In the genomic region with DNA sequence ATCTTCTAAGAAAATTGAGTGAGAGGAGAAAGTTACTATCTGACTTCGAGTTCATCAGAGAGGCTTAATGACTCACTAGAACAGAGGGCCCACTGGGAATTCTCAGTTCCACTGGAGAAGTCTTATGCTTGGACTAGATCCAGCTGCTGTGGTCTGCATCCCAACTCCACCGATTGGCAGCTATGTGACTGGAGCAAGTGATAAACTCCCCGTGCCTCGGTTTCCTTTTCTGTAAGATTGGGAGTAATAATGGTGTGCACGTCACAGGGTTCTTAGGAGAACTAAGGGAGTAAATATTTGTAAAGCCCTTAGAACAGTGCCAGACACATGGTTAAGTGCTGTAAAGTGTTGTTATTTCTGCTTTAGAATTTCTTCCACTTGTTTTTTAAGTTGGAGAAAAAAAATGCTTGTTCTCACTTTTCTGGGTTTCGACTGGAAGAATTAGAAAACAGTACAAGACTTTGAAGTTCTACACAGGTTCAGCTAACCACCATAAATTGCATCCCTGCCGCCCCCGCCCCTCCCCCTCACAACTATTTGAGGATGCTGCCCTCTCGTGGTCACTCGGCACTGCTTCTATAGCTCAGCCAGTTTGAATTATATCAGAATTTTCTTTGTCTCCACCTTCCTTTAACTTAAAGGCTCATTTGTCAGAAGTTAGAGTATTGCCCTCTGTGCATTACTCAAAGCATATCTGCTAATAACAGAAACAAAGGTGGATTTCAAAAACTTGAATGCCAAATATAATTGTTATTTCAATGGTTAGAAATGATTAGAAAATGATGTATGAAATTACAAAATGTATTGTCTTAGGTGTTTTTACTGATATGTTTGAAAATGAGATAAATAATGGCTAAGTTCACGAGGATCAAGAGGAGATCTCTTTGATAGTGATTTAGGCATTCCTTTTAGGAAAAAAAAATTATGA, we compare ENCODE assay signal across 2 cellular contexts.
A peak's percentile ranks its signal among the peaks of the same experiment; 100 is the strongest.
TF ChIP-seq lines count a peak whose summit lies in the region.

No MANE protein-coding gene starts in this region.

TF ChIP-seq in HCT116, 20 proteins besides CTCF, POLR2A, EP300 and RAD21 (continued from another document):
- TF ChIP-seq EGR1 (IDR thresholded peaks at IDR 0.05; ENCODE audit: low read depth) (peak; percentile 77), EZH2 (IDR thresholded peaks at IDR 0.05) (no peak)

TF ChIP-seq in HepG2, 621 proteins besides CTCF, POLR2A, EP300 and RAD21 (continues in another document):
- TF ChIP-seq, protein P1, sequence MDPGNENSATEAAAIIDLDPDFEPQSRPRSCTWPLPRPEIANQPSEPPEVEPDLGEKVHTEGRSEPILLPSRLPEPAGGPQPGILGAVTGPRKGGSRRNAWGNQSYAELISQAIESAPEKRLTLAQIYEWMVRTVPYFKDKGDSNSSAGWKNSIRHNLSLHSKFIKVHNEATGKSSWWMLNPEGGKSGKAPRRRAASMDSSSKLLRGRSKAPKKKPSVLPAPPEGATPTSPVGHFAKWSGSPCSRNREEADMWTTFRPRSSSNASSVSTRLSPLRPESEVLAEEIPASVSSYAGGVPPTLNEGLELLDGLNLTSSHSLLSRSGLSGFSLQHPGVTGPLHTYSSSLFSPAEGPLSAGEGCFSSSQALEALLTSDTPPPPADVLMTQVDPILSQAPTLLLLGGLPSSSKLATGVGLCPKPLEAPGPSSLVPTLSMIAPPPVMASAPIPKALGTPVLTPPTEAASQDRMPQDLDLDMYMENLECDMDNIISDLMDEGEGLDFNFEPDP (CRISPR knock-in tag; conservative IDR thresholded peaks at IDR 0.05), result 0 out of 2 replicates have a peak, but pooled peaks have one; percentile 85
- peak; percentile 14; the same call in 1 of the 2 replicates for TF ChIP-seq RCOR2 (CRISPR knock-in tag; IDR thresholded peaks at IDR 0.05)
- peak; percentile 49 for TF ChIP-seq TBL1XR1 (IDR thresholded peaks at IDR 0.05; ENCODE audit: borderline replicate concordance, low read length, partially characterized antibody)
- no peak for TF ChIP-seq RFX1 (IDR thresholded peaks at IDR 0.05)
- no peak for TF ChIP-seq KLF9 (CRISPR knock-in tag; IDR thresholded peaks at IDR 0.05; ENCODE audit: low read depth)
- TF ChIP-seq, protein P2, sequence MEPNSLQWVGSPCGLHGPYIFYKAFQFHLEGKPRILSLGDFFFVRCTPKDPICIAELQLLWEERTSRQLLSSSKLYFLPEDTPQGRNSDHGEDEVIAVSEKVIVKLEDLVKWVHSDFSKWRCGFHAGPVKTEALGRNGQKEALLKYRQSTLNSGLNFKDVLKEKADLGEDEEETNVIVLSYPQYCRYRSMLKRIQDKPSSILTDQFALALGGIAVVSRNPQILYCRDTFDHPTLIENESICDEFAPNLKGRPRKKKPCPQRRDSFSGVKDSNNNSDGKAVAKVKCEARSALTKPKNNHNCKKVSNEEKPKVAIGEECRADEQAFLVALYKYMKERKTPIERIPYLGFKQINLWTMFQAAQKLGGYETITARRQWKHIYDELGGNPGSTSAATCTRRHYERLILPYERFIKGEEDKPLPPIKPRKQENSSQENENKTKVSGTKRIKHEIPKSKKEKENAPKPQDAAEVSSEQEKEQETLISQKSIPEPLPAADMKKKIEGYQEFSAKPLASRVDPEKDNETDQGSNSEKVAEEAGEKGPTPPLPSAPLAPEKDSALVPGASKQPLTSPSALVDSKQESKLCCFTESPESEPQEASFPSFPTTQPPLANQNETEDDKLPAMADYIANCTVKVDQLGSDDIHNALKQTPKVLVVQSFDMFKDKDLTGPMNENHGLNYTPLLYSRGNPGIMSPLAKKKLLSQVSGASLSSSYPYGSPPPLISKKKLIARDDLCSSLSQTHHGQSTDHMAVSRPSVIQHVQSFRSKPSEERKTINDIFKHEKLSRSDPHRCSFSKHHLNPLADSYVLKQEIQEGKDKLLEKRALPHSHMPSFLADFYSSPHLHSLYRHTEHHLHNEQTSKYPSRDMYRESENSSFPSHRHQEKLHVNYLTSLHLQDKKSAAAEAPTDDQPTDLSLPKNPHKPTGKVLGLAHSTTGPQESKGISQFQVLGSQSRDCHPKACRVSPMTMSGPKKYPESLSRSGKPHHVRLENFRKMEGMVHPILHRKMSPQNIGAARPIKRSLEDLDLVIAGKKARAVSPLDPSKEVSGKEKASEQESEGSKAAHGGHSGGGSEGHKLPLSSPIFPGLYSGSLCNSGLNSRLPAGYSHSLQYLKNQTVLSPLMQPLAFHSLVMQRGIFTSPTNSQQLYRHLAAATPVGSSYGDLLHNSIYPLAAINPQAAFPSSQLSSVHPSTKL (CRISPR knock-in tag; IDR thresholded peaks at IDR 0.05), result peak; percentile 56; the same call in 1 of the 2 replicates
- TF ChIP-seq PRPF4 (IDR thresholded peaks at IDR 0.05; ENCODE audit: low read depth, low read length, poor library complexity, severe bottlenecking), result peak; percentile 72
- TF ChIP-seq STAG1 (CRISPR knock-in tag; IDR thresholded peaks at IDR 0.05), result peak; percentile 67
- 0 out of 2 replicates have a peak, but pooled peaks have one; percentile 38 for TF ChIP-seq ZNF136 (CRISPR knock-in tag; IDR thresholded peaks at IDR 0.05; ENCODE audit: low read depth)
- TF ChIP-seq ZMYM4 (CRISPR knock-in tag; IDR thresholded peaks at IDR 0.05), result 0 out of 2 replicates have a peak, but pooled peaks have one; percentile 37
- no peak for TF ChIP-seq NONO (IDR thresholded peaks at IDR 0.05)
- TF ChIP-seq NONO (CRISPR knock-in tag; conservative IDR thresholded peaks at IDR 0.05), result no peak
- no peak for TF ChIP-seq ZNF616 (CRISPR knock-in tag; IDR thresholded peaks at IDR 0.05; ENCODE audit: low read depth)
- 0 out of 2 replicates have a peak, but pooled peaks have one; percentile 43 for TF ChIP-seq TARDBP (CRISPR knock-in tag; IDR thresholded peaks at IDR 0.05)
- TF ChIP-seq ZNF124 (CRISPR knock-in tag; IDR thresholded peaks at IDR 0.05), result no peak
- TF ChIP-seq MAZ (IDR thresholded peaks at IDR 0.05; ENCODE audit: borderline replicate concordance, low read depth, low read length), result peak; percentile 77
- TF ChIP-seq MAZ (CRISPR knock-in tag; IDR thresholded peaks at IDR 0.05; ENCODE audit: low read depth), result no peak
- TF ChIP-seq, protein P3, sequence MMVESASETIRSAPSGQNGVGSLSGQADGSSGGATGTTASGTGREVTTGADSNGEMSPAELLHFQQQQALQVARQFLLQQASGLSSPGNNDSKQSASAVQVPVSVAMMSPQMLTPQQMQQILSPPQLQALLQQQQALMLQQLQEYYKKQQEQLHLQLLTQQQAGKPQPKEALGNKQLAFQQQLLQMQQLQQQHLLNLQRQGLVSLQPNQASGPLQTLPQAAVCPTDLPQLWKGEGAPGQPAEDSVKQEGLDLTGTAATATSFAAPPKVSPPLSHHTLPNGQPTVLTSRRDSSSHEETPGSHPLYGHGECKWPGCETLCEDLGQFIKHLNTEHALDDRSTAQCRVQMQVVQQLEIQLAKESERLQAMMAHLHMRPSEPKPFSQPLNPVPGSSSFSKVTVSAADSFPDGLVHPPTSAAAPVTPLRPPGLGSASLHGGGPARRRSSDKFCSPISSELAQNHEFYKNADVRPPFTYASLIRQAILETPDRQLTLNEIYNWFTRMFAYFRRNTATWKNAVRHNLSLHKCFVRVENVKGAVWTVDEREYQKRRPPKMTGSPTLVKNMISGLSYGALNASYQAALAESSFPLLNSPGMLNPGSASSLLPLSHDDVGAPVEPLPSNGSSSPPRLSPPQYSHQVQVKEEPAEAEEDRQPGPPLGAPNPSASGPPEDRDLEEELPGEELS (CRISPR knock-in tag; IDR thresholded peaks at IDR 0.05), result 0 out of 2 replicates have a peak, but pooled peaks have one; percentile 19
- TF ChIP-seq, protein P4, sequence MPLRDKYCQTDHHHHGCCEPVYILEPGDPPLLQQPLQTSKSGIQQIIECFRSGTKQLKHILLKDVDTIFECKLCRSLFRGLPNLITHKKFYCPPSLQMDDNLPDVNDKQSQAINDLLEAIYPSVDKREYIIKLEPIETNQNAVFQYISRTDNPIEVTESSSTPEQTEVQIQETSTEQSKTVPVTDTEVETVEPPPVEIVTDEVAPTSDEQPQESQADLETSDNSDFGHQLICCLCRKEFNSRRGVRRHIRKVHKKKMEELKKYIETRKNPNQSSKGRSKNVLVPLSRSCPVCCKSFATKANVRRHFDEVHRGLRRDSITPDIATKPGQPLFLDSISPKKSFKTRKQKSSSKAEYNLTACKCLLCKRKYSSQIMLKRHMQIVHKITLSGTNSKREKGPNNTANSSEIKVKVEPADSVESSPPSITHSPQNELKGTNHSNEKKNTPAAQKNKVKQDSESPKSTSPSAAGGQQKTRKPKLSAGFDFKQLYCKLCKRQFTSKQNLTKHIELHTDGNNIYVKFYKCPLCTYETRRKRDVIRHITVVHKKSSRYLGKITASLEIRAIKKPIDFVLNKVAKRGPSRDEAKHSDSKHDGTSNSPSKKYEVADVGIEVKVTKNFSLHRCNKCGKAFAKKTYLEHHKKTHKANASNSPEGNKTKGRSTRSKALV (CRISPR knock-in tag; IDR thresholded peaks at IDR 0.05), result 0 out of 2 replicates have a peak, but pooled peaks have one; percentile 18
- TF ChIP-seq, protein P5, sequence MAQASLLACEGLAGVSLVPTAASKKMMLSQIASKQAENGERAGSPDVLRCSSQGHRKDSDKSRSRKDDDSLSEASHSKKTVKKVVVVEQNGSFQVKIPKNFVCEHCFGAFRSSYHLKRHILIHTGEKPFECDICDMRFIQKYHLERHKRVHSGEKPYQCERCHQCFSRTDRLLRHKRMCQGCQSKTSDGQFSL (CRISPR knock-in tag; IDR thresholded peaks at IDR 0.05), result no peak
- TF ChIP-seq, protein P6, sequence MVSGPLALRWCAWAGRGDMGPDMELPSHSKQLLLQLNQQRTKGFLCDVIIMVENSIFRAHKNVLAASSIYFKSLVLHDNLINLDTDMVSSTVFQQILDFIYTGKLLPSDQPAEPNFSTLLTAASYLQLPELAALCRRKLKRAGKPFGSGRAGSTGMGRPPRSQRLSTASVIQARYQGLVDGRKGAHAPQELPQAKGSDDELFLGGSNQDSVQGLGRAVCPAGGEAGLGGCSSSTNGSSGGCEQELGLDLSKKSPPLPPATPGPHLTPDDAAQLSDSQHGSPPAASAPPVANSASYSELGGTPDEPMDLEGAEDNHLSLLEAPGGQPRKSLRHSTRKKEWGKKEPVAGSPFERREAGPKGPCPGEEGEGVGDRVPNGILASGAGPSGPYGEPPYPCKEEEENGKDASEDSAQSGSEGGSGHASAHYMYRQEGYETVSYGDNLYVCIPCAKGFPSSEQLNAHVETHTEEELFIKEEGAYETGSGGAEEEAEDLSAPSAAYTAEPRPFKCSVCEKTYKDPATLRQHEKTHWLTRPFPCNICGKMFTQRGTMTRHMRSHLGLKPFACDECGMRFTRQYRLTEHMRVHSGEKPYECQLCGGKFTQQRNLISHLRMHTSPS (CRISPR knock-in tag; IDR thresholded peaks at IDR 0.05; ENCODE audit: low read depth), result no peak
- TF ChIP-seq, protein P7, sequence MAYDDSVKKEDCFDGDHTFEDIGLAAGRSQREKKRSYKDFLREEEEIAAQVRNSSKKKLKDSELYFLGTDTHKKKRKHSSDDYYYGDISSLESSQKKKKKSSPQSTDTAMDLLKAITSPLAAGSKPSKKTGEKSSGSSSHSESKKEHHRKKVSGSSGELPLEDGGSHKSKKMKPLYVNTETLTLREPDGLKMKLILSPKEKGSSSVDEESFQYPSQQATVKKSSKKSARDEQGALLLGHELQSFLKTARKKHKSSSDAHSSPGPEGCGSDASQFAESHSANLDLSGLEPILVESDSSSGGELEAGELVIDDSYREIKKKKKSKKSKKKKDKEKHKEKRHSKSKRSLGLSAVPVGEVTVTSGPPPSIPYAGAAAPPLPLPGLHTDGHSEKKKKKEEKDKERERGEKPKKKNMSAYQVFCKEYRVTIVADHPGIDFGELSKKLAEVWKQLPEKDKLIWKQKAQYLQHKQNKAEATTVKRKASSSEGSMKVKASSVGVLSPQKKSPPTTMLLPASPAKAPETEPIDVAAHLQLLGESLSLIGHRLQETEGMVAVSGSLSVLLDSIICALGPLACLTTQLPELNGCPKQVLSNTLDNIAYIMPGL (CRISPR knock-in tag; IDR thresholded peaks at IDR 0.05; ENCODE audit: borderline replicate concordance in 1 of 2, low read depth in 1 of 2), result 0 out of 4 replicates have a peak, but pooled peaks of 1 of the 2 experiments have one; percentile 33
- TF ChIP-seq, protein P8, sequence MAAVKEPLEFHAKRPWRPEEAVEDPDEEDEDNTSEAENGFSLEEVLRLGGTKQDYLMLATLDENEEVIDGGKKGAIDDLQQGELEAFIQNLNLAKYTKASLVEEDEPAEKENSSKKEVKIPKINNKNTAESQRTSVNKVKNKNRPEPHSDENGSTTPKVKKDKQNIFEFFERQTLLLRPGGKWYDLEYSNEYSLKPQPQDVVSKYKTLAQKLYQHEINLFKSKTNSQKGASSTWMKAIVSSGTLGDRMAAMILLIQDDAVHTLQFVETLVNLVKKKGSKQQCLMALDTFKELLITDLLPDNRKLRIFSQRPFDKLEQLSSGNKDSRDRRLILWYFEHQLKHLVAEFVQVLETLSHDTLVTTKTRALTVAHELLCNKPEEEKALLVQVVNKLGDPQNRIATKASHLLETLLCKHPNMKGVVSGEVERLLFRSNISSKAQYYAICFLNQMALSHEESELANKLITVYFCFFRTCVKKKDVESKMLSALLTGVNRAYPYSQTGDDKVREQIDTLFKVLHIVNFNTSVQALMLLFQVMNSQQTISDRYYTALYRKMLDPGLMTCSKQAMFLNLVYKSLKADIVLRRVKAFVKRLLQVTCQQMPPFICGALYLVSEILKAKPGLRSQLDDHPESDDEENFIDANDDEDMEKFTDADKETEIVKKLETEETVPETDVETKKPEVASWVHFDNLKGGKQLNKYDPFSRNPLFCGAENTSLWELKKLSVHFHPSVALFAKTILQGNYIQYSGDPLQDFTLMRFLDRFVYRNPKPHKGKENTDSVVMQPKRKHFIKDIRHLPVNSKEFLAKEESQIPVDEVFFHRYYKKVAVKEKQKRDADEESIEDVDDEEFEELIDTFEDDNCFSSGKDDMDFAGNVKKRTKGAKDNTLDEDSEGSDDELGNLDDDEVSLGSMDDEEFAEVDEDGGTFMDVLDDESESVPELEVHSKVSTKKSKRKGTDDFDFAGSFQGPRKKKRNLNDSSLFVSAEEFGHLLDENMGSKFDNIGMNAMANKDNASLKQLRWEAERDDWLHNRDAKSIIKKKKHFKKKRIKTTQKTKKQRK (IDR thresholded peaks at IDR 0.05; ENCODE audit: low read length), result no peak
- 0 out of 2 replicates have a peak, but pooled peaks have one; percentile 37 for TF ChIP-seq NFKBIZ (CRISPR knock-in tag; IDR thresholded peaks at IDR 0.05)
- TF ChIP-seq, protein P9, sequence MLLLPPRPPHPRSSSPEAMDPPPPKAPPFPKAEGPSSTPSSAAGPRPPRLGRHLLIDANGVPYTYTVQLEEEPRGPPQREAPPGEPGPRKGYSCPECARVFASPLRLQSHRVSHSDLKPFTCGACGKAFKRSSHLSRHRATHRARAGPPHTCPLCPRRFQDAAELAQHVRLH (CRISPR knock-in tag; IDR thresholded peaks at IDR 0.05; ENCODE audit: borderline replicate concordance, low read depth), result 0 out of 2 replicates have a peak, but pooled peaks have one; percentile 20
- TF ChIP-seq MATR3 (CRISPR knock-in tag; IDR thresholded peaks at IDR 0.05), result no peak
- TF ChIP-seq ZNF292 (CRISPR knock-in tag; IDR thresholded peaks at IDR 0.05; ENCODE audit: borderline replicate concordance, low read depth), result no peak
- peak; percentile 55; the same call in 1 of the 2 replicates for TF ChIP-seq GATAD2A (CRISPR knock-in tag; IDR thresholded peaks at IDR 0.05)
- TF ChIP-seq TEAD3 (CRISPR knock-in tag; optimal IDR thresholded peaks at IDR 0.05; ENCODE audit: borderline replicate concordance), result peak; percentile 67
- TF ChIP-seq SOX13 (IDR thresholded peaks at IDR 0.05), result no peak
- TF ChIP-seq SOX13 (CRISPR knock-in tag; conservative IDR thresholded peaks at IDR 0.05 in 1 of 2, IDR thresholded peaks at IDR 0.05 in 1 of 2), result peak in 1 of 2 experiments; percentile 50; a peak in 1 of 4 replicates
- TF ChIP-seq ZFP36 (IDR thresholded peaks at IDR 0.05; ENCODE audit: borderline replicate concordance, low read depth, low read length, partially characterized antibody), result peak; percentile 11
- TF ChIP-seq TCF12 (IDR thresholded peaks at IDR 0.05), result no peak
- TF ChIP-seq TCF12 (CRISPR knock-in tag; IDR thresholded peaks at IDR 0.05), result no peak
- no peak for TF ChIP-seq NFIB (CRISPR knock-in tag; IDR thresholded peaks at IDR 0.05; ENCODE audit: borderline replicate concordance)
